In the genomic region with DNA sequence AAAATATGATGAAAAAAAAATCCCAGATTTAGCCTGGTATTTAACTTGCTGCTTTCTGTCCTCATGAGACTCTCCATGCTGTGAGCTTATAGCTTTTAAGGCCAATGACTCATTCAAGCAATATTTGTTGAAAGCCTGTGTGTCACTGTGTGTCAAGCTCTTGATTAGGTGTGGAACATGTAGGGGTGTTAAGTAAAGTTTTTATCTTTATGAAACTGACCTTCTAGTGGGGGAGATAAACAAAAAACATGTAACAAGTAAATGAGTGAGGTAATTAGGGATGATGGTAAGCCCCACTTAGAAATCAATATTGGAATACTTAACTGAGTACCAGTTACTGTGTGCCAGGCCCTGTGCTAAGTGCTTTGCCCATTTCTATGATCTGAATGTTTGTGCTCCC, we compare ENCODE assay signal across 14 cellular contexts. TPM values are rescaled to one million over a fixed set of nuclear protein-coding genes. Genes with fewer than 3 reads are reported as not detected.
DNase-seq lines count a peak whose midpoint lies in the region; ATAC-seq and TF ChIP-seq lines count a peak whose summit lies in the region.
"Had no signal": no experiment of that assay in that cellular context is flagged by ENCODE, and none has a peak within 500 bp of the region (broad histone marks: within the 10 kb centered on the region; RNA-seq: fewer than 3 reads in every experiment).

No MANE protein-coding gene starts in this region.

- H4K20me1 ChIP-seq in smooth muscle cell (ENCODE audit: low read depth) = no peaks in the 10 kb centered on the region

- H3K4me2 ChIP-seq in smooth muscle cell = peak overlapping the region; percentile 34

- peaks cover 16% of the 10 kb centered on the region for H3F3A ChIP-seq in smooth muscle cell (ENCODE audit: low read depth)

- no peaks in the 10 kb centered on the region for H3K36me3 Mint-ChIP-seq in T-helper 17 cell (ENCODE audit: low read depth)

- peaks cover 10% of the 10 kb centered on the region for H3K27me3 Mint-ChIP-seq in T-helper 17 cell

- no peak for ATAC-seq in T-helper 17 cell
- ATAC-seq in HG02610 (IDR thresholded peaks at IDR 0.05; ENCODE audit: unreplicated experiment) = no peak
- ATAC-seq: left colon had no signal

- peak overlapping the region; percentile 77 for H3K27ac ChIP-seq in smooth muscle cell (ENCODE audit: low read depth)

- no peak overlapping the region for H3K4me3 Mint-ChIP-seq in T-helper 17 cell

- no peaks in the 10 kb centered on the region for H3K4me1 Mint-ChIP-seq in T-helper 17 cell

- no peak overlapping the region for H3K4me3 ChIP-seq in smooth muscle cell

- no peak overlapping the region for H3K27ac Mint-ChIP-seq in T-helper 17 cell

- no peaks in the 10 kb centered on the region for H3K27me3 ChIP-seq in smooth muscle cell (ENCODE audit: low read depth)

- no peak overlapping the region for H2AFZ ChIP-seq in smooth muscle cell (ENCODE audit: low read depth)

- H3K9ac ChIP-seq in smooth muscle cell (ENCODE audit: low read depth) = no peak overlapping the region

- no peak for TF ChIP-seq CTCF in smooth muscle cell (IDR thresholded peaks at IDR 0.05; ENCODE audit: borderline replicate concordance, insufficient read depth, poor library complexity, severe bottlenecking)

- peaks cover 9% of the 10 kb centered on the region for H3K4me1 ChIP-seq in smooth muscle cell (ENCODE audit: low read depth)

- H3K9me3 ChIP-seq in smooth muscle cell (replicated peaks; ENCODE audit: low read depth) (peaks cover 5% of the 10 kb centered on the region), T-helper 17 cell (ENCODE audit: control insufficient read depth, low read length, poor library complexity, severe bottlenecking) (no peaks in the 10 kb centered on the region)

- H3K36me3 ChIP-seq in smooth muscle cell (ENCODE audit: low read depth) = no peaks in the 10 kb centered on the region

- DNase-seq in NCI-H82 (lab: John Stamatoyannopoulos, UW) (peak; percentile 62), NCI-H82 treated with DMSO at 0.1 percent for 48 hours (lab: John Stamatoyannopoulos, UW; ENCODE audit: unreplicated experiment) (no peak), RPMI7951 (ENCODE audit: low read depth) (peak; percentile 65), fibroblast of peridontal ligament (ENCODE audit: extremely low read depth) (peak; percentile 77), smooth muscle cell (lab: John Stamatoyannopoulos, UW; ENCODE audit: unreplicated experiment) (no peak), T-helper 17 cell (no peak), GM19238 (ENCODE audit: insufficient read length, low spot score) (no peak)
- DNase-seq: cortex of kidney; left colon; NCI-H2029 treated with DMSO at 0.1 percent for 48 hours; stimulated activated naive CD4-positive, alpha-beta T cell; SW 1271 had no signal

- H3K79me2 ChIP-seq in smooth muscle cell (ENCODE audit: low read depth) = no peaks in the 10 kb centered on the region

RNA-seq across cellular contexts. Expression of a gene that starts 44.8 kb away (rescaled TPM):
- total RNA-seq in RPMI7951 (2014; rRNA removed; shearing (Covaris generic)) = 0.12 and 0.29 TPM in 2 replicates
- total RNA-seq in smooth muscle cell (not detected in 2 replicates), T-helper 17 cell (not detected)
- polyA plus RNA-seq in smooth muscle cell = 0.27 TPM in 1 of 2 replicates, not detected in the other
- total RNA-seq: left colon had no signal
- polyA plus RNA-seq: AG04450 had no signal

Comparison
In these comparisons a context has a peak if more than half of its experiments do, and no peak if none do; other contexts are left out.
1. DNase-seq: peak in NCI-H82 (single experiment), RPMI7951 (single experiment) and fibroblast of peridontal ligament (single experiment); none in NCI-H82 treated with DMSO at 0.1 percent for 48 hours (single experiment), smooth muscle cell (single experiment), T-helper 17 cell (0 of 3) and GM19238 (single experiment).